ENCODE assay signal across 29 cellular contexts in genomic region chr14:74951443-74952194, GRCh38. TPM values are rescaled to one million over a fixed set of nuclear protein-coding genes. Genes with fewer than 3 reads are reported as not detected.
A peak's percentile ranks its signal among the peaks of the same experiment; 100 is the strongest.
DNase-seq lines count a peak whose midpoint lies in the region; ATAC-seq, FAIRE-seq and TF ChIP-seq lines count a peak whose summit lies in the region.
"Had no signal": no experiment of that assay in that cellular context is flagged by ENCODE, and none has a peak within 500 bp of the region (broad histone marks: within the 10 kb centered on the region; RNA-seq: fewer than 3 reads in every experiment).

No MANE protein-coding gene starts in this region.

- no peaks in the 10 kb centered on the region for H3K36me3 Mint-ChIP-seq in neural progenitor cell
- H3K36me3 Mint-ChIP-seq: activated naive CD4-positive, alpha-beta T cell treated with anti-CD3 and anti-CD28 coated beads, Interleukin-2, amount 50 U/mL, for 24 hours had no signal

- intact Hi-C loops in left cardiac atrium (cut with DNase I) (no loop called here), transverse colon (cut with DNase I; ENCODE audit: low total_unique reads) (no loop called here), adrenal gland (cut with DNase I) (no loop called here)

- H2BK20ac ChIP-seq in H1 (ENCODE audit: low read length): no peak overlapping the region

- no peak for FAIRE-seq in H1 (lab: Jason Lieb, UNC)
- FAIRE-seq: keratinocyte had no signal

- no peak for TF ChIP-seq CTCF in cardiac muscle cell (IDR thresholded peaks at IDR 0.05; ENCODE audit: low read depth, low read length)
- no peak for TF ChIP-seq CTCF in H1 (IDR thresholded peaks at IDR 0.05; ENCODE audit: control extremely low read depth in 1 of 3, insufficient read depth in 1 of 3, low read depth in 1 of 3, low read length in 3 of 3)
- TF ChIP-seq CTCF in neural progenitor cell (IDR thresholded peaks at IDR 0.05): no peak
- TF ChIP-seq CTCF in transverse colon (IDR thresholded peaks at IDR 0.05): no peak
- TF ChIP-seq CTCF in adrenal gland (IDR thresholded peaks at IDR 0.05): no peak

- 0 out of 2 replicates have a peak overlapping the region, but pooled peaks have one; percentile 8 for H2BK15ac ChIP-seq in H1 (ENCODE audit: low read length)

- CTCF ChIA-PET in H1 (lab: Charles Lee; ENCODE audit: partially characterized antibody): interaction anchor here (0.6 to 5.3 kb wide), 10 partner anchors 9 to 155 kb away, joined by 3 to 33 read pairs (median 4); partner anchors contain the start of gene EIF2B2

- DNase-seq in cardiac muscle cell (ENCODE audit: low read depth in 1 of 2, low spot score in 1 of 2): no peak
- DNase-seq in left cardiac atrium: no peak
- DNase-seq in H1 (ENCODE audit: low read depth in 1 of 2, low spot score in 2 of 2): no peak
- DNase-seq in neural progenitor cell (ENCODE audit: low spot score): no peak
- DNase-seq in transverse colon: no peak
- no peak for DNase-seq in DMS79 treated with DMSO at 0.1 percent for 48 hours (lab: John Stamatoyannopoulos, UW)
- DNase-seq in adrenal gland: no peak
- DNase-seq in activated CD4-positive, alpha-beta T cell treated with anti-CD3 and anti-CD28 coated beads, Interleukin-2, amount 50 U/mL, for 4 hours: no peak
- DNase-seq: activated CD4-positive, CD25-positive, alpha-beta regulatory T cell treated with anti-CD3 and anti-CD28 coated beads, Interleukin-2, amount 50 U/mL, for 72 hours; activated CD8-positive, alpha-beta memory T cell treated with anti-CD3 and anti-CD28 coated beads for 24 hours; activated T-cell treated with anti-CD3 and anti-CD28 coated beads, Interleukin-2, amount 50 U/mL, for 72 hours; foreskin fibroblast; hypothalamus; MG63; NCI-H1694; NCI-H226; Peyer's patch; retina; SK-N-SH; stimulated activated naive CD4-positive, alpha-beta T cell; T1000; upper lobe of right lung had no signal

- TF ChIP-seq EP300 in H1 (IDR thresholded peaks at IDR 0.05; ENCODE audit: borderline replicate concordance in 1 of 2, low read depth in 2 of 2, low read length in 2 of 2): no peak
- TF ChIP-seq EP300 in transverse colon (IDR thresholded peaks at IDR 0.05; ENCODE audit: low read depth): no peak

- H2BK5ac ChIP-seq in H1 (ENCODE audit: low read depth, low read length): no peak overlapping the region

- H3K14ac ChIP-seq in H1 (ENCODE audit: insufficient read length): no peak overlapping the region

- TF ChIP-seq POLR2A in H1 (IDR thresholded peaks at IDR 0.05; ENCODE audit: control extremely low read depth in 1 of 2, low read depth in 2 of 2, low read length in 2 of 2): no peak
- TF ChIP-seq POLR2A in transverse colon (IDR thresholded peaks at IDR 0.05): no peak
- no peak for TF ChIP-seq POLR2A in adrenal gland (IDR thresholded peaks at IDR 0.05)

- POLR2A ChIA-PET in H1 (lab: Charles Lee; ENCODE audit: partially characterized antibody): interaction anchor here (0.6 to 3.2 kb wide), 4 partner anchors 16 to 175 kb away, joined by 3 to 17 read pairs (median 4); partner anchors contain the start of genes NEK9 and RPS6KL1

- H4K8ac ChIP-seq in H1 (ENCODE audit: extremely low read depth, insufficient read depth, low read length): no peak overlapping the region

- H3K56ac ChIP-seq in H1 (replicated peaks; ENCODE audit: insufficient read length, low read depth, low read length): no peak overlapping the region

- H3K79me2 ChIP-seq in H1 (ENCODE audit: control insufficient read depth in 1 of 2, insufficient read depth in 2 of 2, low read length in 2 of 2): no peaks in the 10 kb centered on the region
- H3K79me2 ChIP-seq in neural progenitor cell (ENCODE audit: low read depth): no peaks in the 10 kb centered on the region

- H4K20me1 ChIP-seq in H1 (replicated peaks in 1 of 2; ENCODE audit: control insufficient read depth in 1 of 2, insufficient read depth in 2 of 2, low read length in 2 of 2) (no peaks in the 10 kb centered on the region), neural progenitor cell (ENCODE audit: low read depth) (no peaks in the 10 kb centered on the region)

- H2BK120ac ChIP-seq in H1 (replicated peaks; ENCODE audit: low read depth, low read length): no peak overlapping the region

- H3K4me3 Mint-ChIP-seq in neural progenitor cell: no peak overlapping the region
- H3K4me3 Mint-ChIP-seq: activated naive CD4-positive, alpha-beta T cell treated with anti-CD3 and anti-CD28 coated beads, Interleukin-2, amount 50 U/mL, for 24 hours; activated T-cell treated with anti-CD3 and anti-CD28 coated beads, Interleukin-2, amount 50 U/mL, for 72 hours; dendritic cell treated with granulocyte-macrophage colony-stimulating factor and Interleukin-4, amounts not matched to agents 40 ng/mL and 50 ng/mL, for 4 days; IgD-negative memory B cell had no signal

- H3K36me3 ChIP-seq in cardiac muscle cell: no peaks in the 10 kb centered on the region
- H3K36me3 ChIP-seq in H1 (ENCODE audit: control insufficient read depth in 2 of 4, insufficient read depth in 4 of 4, low read length in 3 of 4): no peaks in the 10 kb centered on the region
- no peaks in the 10 kb centered on the region for H3K36me3 ChIP-seq in neural progenitor cell
- no peaks in the 10 kb centered on the region for H3K36me3 ChIP-seq in transverse colon
- no peaks in the 10 kb centered on the region for H3K36me3 ChIP-seq in adrenal gland (replicated peaks in 1 of 2)
- H3K36me3 ChIP-seq: MG63, Peyer's patch, upper lobe of right lung had no signal

- peaks cover 22% of the 10 kb centered on the region for H3K4me1 Mint-ChIP-seq in neural progenitor cell

- H3K18ac ChIP-seq in H1 (ENCODE audit: extremely low read depth, low read length): no peak overlapping the region

- H3K9me3 Mint-ChIP-seq in neural progenitor cell: no peaks in the 10 kb centered on the region
- H3K9me3 Mint-ChIP-seq: activated naive CD4-positive, alpha-beta T cell treated with anti-CD3 and anti-CD28 coated beads, Interleukin-2, amount 50 U/mL, for 24 hours; activated T-cell treated with anti-CD3 and anti-CD28 coated beads, Interleukin-2, amount 50 U/mL, for 72 hours; dendritic cell treated with granulocyte-macrophage colony-stimulating factor and Interleukin-4, amounts not matched to agents 40 ng/mL and 50 ng/mL, for 4 days; IgD-negative memory B cell had no signal

- H2AFZ ChIP-seq in H1 (ENCODE audit: low read length) (no peak overlapping the region), neural progenitor cell (replicated peaks) (peak overlapping the region; percentile 10)

- H3F3A ChIP-seq in neural progenitor cell (ENCODE audit: low read depth): peaks cover 9% of the 10 kb centered on the region

- no peak overlapping the region for H4K91ac ChIP-seq in H1 (replicated peaks; ENCODE audit: insufficient read length, low read length)

- peak overlapping the region; percentile 76 for H3K27ac Mint-ChIP-seq in neural progenitor cell
- H3K27ac Mint-ChIP-seq: activated naive CD4-positive, alpha-beta T cell treated with anti-CD3 and anti-CD28 coated beads, Interleukin-2, amount 50 U/mL, for 24 hours; activated T-cell treated with anti-CD3 and anti-CD28 coated beads, Interleukin-2, amount 50 U/mL, for 72 hours; dendritic cell treated with granulocyte-macrophage colony-stimulating factor and Interleukin-4, amounts not matched to agents 40 ng/mL and 50 ng/mL, for 4 days; IgD-negative memory B cell had no signal

- H3K23ac ChIP-seq in H1 (ENCODE audit: insufficient read length): no peak overlapping the region

- no peaks in the 10 kb centered on the region for H3K9me3 ChIP-seq in cardiac muscle cell (ENCODE audit: low read depth)
- H3K9me3 ChIP-seq in H1 (ENCODE audit: insufficient read depth in 2 of 2, low read depth in 1 of 2, low read length in 1 of 2): no peaks in the 10 kb centered on the region
- no peaks in the 10 kb centered on the region for H3K9me3 ChIP-seq in neural progenitor cell (ENCODE audit: low read depth)
- H3K9me3 ChIP-seq in transverse colon: no peaks in the 10 kb centered on the region
- H3K9me3 ChIP-seq in adrenal gland (replicated peaks in 1 of 3): no peaks in the 10 kb centered on the region
- H3K9me3 ChIP-seq: MG63, Peyer's patch, SK-N-SH, upper lobe of right lung had no signal

- H3K9ac ChIP-seq in H1 (replicated peaks in 1 of 4; ENCODE audit: extremely low read depth in 1 of 4, low read depth in 3 of 4, low read length in 3 of 4) (no peak overlapping the region), neural progenitor cell (no peak overlapping the region)
- H3K9ac ChIP-seq: SK-N-SH had no signal

- H2AK5ac ChIP-seq in H1 (ENCODE audit: low read depth, low read length): no peak overlapping the region

- H3K4me3 ChIP-seq in cardiac muscle cell: no peak overlapping the region
- no peak overlapping the region for H3K4me3 ChIP-seq in H1 (ENCODE audit: extremely low read depth in 1 of 4, insufficient read depth in 2 of 4, low read depth in 3 of 4, low read length in 4 of 4)
- no peak overlapping the region for H3K4me3 ChIP-seq in neural progenitor cell
- H3K4me3 ChIP-seq in transverse colon: no peak overlapping the region
- H3K4me3 ChIP-seq in adrenal gland: no peak overlapping the region
- H3K4me3 ChIP-seq: MG63, Peyer's patch, upper lobe of right lung had no signal

- peak overlapping the region; percentile 8 for H3K27ac ChIP-seq in cardiac muscle cell
- H3K27ac ChIP-seq in H1 (ENCODE audit: low read depth, low read length): no peak overlapping the region
- H3K27ac ChIP-seq in neural progenitor cell: no peak overlapping the region
- peak overlapping the region; percentile 56 to 76 (median 65) for H3K27ac ChIP-seq in transverse colon
- H3K27ac ChIP-seq in adrenal gland: no peak overlapping the region
- H3K27ac ChIP-seq: epithelial cell of prostate, upper lobe of right lung had no signal

- no peak overlapping the region for H3K4me2 ChIP-seq in H1 (ENCODE audit: insufficient read depth in 1 of 2, low read depth in 2 of 2, low read length in 2 of 2)
- peak overlapping the region; percentile 11 for H3K4me2 ChIP-seq in neural progenitor cell
- H3K4me2 ChIP-seq: SK-N-SH had no signal

- peaks cover 9% of the 10 kb centered on the region for H3K27me3 Mint-ChIP-seq in neural progenitor cell (ENCODE audit: insufficient read depth, low read depth)
- H3K27me3 Mint-ChIP-seq: activated naive CD4-positive, alpha-beta T cell treated with anti-CD3 and anti-CD28 coated beads, Interleukin-2, amount 50 U/mL, for 24 hours had no signal

- H4K5ac ChIP-seq in H1 (ENCODE audit: insufficient read length, low read depth, low read length): no peak overlapping the region

- no peak for ATAC-seq in left cardiac atrium
- ATAC-seq: activated T-cell treated with anti-CD3 and anti-CD28 coated beads, Interleukin-2, amount 50 U/mL, for 72 hours; upper lobe of right lung had no signal

- peaks cover 36% of the 10 kb centered on the region for H3K4me1 ChIP-seq in cardiac muscle cell (ENCODE audit: low read depth)
- peaks cover 2 to 30% (median 14%) of the 10 kb centered on the region in 4 experiments for H3K4me1 ChIP-seq in H1 (replicated peaks in 1 of 4; ENCODE audit: control insufficient read depth in 3 of 4, insufficient read depth in 4 of 4, low read length in 3 of 4)
- H3K4me1 ChIP-seq in neural progenitor cell: peaks cover 19% of the 10 kb centered on the region
- peaks cover 23 to 32% (median 31%) of the 10 kb centered on the region in 4 donors for H3K4me1 ChIP-seq in transverse colon
- peaks cover 0 to 18% of the 10 kb centered on the region in 2 donors for H3K4me1 ChIP-seq in adrenal gland (replicated peaks in 1 of 2)

- in situ Hi-C loops in transverse colon (cut with MboI; ENCODE audit: low pct_ligation_motif_present in 1 of 4, low pct_unique_long_range_greater_than_20kb in 1 of 4, low sequenced_read_pairs in 3 of 4): loop anchor here in 1 of 4 donors (10.0 kb wide), 1 partner anchor 133 kb away; no protein-coding TSS in a partner anchor

- H3K23me2 ChIP-seq in H1 (ENCODE audit: low read depth, low read length): peaks cover 11% of the 10 kb centered on the region

- H3K27me3 ChIP-seq in cardiac muscle cell (no peaks in the 10 kb centered on the region), H1 (replicated peaks in 1 of 4; ENCODE audit: control insufficient read depth in 3 of 4, extremely low read depth in 1 of 4, insufficient read depth in 3 of 4, low read length in 3 of 4) (peaks cover 0 to 13% (median 12%) of the 10 kb centered on the region in 4 experiments; a peak in 5 of 7 replicates), neural progenitor cell (peaks cover 27% of the 10 kb centered on the region), transverse colon (no peaks in the 10 kb centered on the region), adrenal gland (no peaks in the 10 kb centered on the region)
- H3K27me3 ChIP-seq: MG63, Peyer's patch had no signal

- no peaks in the 10 kb centered on the region for H3K79me1 ChIP-seq in H1 (ENCODE audit: low read depth, low read length)

- no peak for TF ChIP-seq RAD21 in H1 (IDR thresholded peaks at IDR 0.05 in 1 of 2, conservative IDR thresholded peaks at IDR 0.05 in 1 of 2; ENCODE audit: low read depth in 2 of 2, low read length in 2 of 2)

- WGBS in H1 (ENCODE audit: extremely low coverage in 1 of 2, insufficient coverage in 1 of 2, insufficient read length in 1 of 2, insufficient replicate concordance in 2 of 2, low coverage in 1 of 2, low lambda C conversion rate in 2 of 2, missing lambda C conversion rate in 1 of 2), 2 experiments: 77% methylated on average over 15 of the region's 15 CpGs; no CpG with 5 or more reads in 1 of the 2 experiments
- WGBS in transverse colon (ENCODE audit: low coverage in 1 of 2), 2 donors: 56 to 100% methylated on average over 1 to 15 of the region's 15 CpGs
- 75 to 80% (median 76%) methylated on average over 8 to 15 of the region's 15 CpGs for WGBS in adrenal gland, 4 donors

- H3K4ac ChIP-seq in H1 (replicated peaks; ENCODE audit: insufficient read length, low read depth, low read length): no peak overlapping the region

- no peak overlapping the region for H2BK12ac ChIP-seq in H1 (ENCODE audit: low read depth, low read length)

RNA-seq across cellular contexts. Expression of gene PGF, which starts 3.8 kb away (rescaled TPM):
- 14.2 and 18.1 TPM in 2 replicates for total RNA-seq in cardiac muscle cell
- 23.5 and 24.6 TPM in 2 replicates for polyA plus RNA-seq in cardiac muscle cell
- 1 to 10 TPM; 4.6 to 5.0 TPM for total RNA-seq in left cardiac atrium
- 3.9 and 4.1 TPM in 2 replicates for total RNA-seq in H1 (2021; fragmentation: NEBNext Ultra II Directional; extraction: Animal tissue kit (Norgen Biotek cat#: 25700))
- polyA plus RNA-seq in H1 (2011; rRNA removed): 2.1 and 2.8 TPM in 2 replicates
- polyA plus RNA-seq in H1 (2011; cell fraction: cytosol; rRNA removed): 2.3 TPM
- 4.3 TPM for polyA plus RNA-seq in H1 (2011; cell fraction: nucleus; rRNA removed)
- polyA plus RNA-seq in H1 (2012, experiment 1 of 2): 2.1 to 3.3 TPM (median 2.9 TPM) in 4 replicates
- polyA plus RNA-seq in H1 (2012, experiment 2 of 2): 2.8 TPM
- polyA plus RNA-seq in H1 (2013, experiment 1 of 2): 2.9 TPM
- 3.1 TPM for polyA plus RNA-seq in H1 (2013, experiment 2 of 2)
- 1.2 and 1.7 TPM in 2 replicates for polyA minus RNA-seq in H1 (2011; rRNA and poly(A)+ RNA removed)
- 4.0 TPM for polyA minus RNA-seq in H1 (2011; cell fraction: cytosol; rRNA and poly(A)+ RNA removed)
- 8.7 TPM for polyA minus RNA-seq in H1 (2011; cell fraction: nucleus; rRNA and poly(A)+ RNA removed)
- total RNA-seq in neural progenitor cell (ENCODE audit: low replicate concordance): 1.0 and 2.1 TPM in 2 replicates
- 10 to 100 TPM in 2 of 4 donors, 1 to 10 TPM in 1, not detected in 1; 9.7 to 10.5 (median 10.1) TPM for total RNA-seq in transverse colon
- 10 to 100 TPM in 3 of 8 donors, 1 to 10 TPM in 5; 2.1 to 12.7 (median 5.3) TPM for total RNA-seq in adrenal gland
- polyA plus RNA-seq in adrenal gland: 1 to 10 TPM; 1.7 to 5.1 (median 4.5) TPM
- polyA plus RNA-seq: IgD-negative memory B cell had no signal

RNA-seq across cellular contexts. Expression of gene RPS6KL1, which starts 28.6 kb away (rescaled TPM):
- total RNA-seq in cardiac muscle cell: 7.6 and 15.1 TPM in 2 replicates
- polyA plus RNA-seq in cardiac muscle cell: 9.3 and 9.8 TPM in 2 replicates
- 10 to 100 TPM; 11.9 to 15.4 TPM for total RNA-seq in left cardiac atrium
- total RNA-seq in H1 (2021; fragmentation: NEBNext Ultra II Directional; extraction: Animal tissue kit (Norgen Biotek cat#: 25700)): 11.3 and 13.8 TPM in 2 replicates
- polyA plus RNA-seq in H1 (2011; rRNA removed): 9.4 and 9.8 TPM in 2 replicates
- 13.9 TPM for polyA plus RNA-seq in H1 (2011; cell fraction: cytosol; rRNA removed)
- polyA plus RNA-seq in H1 (2011; cell fraction: nucleus; rRNA removed): 45.2 TPM
- polyA plus RNA-seq in H1 (2012, experiment 1 of 2): 9.3 to 19.0 TPM (median 15.0 TPM) in 4 replicates
- polyA plus RNA-seq in H1 (2012, experiment 2 of 2): 5.9 TPM
- polyA plus RNA-seq in H1 (2013, experiment 1 of 2): 6.5 TPM
- polyA plus RNA-seq in H1 (2013, experiment 2 of 2): 5.4 TPM
- 21.4 and 21.5 TPM in 2 replicates for polyA minus RNA-seq in H1 (2011; rRNA and poly(A)+ RNA removed)
- 7.9 TPM for polyA minus RNA-seq in H1 (2011; cell fraction: cytosol; rRNA and poly(A)+ RNA removed)
- 25.7 TPM for polyA minus RNA-seq in H1 (2011; cell fraction: nucleus; rRNA and poly(A)+ RNA removed)
- total RNA-seq in neural progenitor cell (ENCODE audit: low replicate concordance): 6.4 and 15.1 TPM in 2 replicates
- 10 to 100 TPM in 1 of 4 donors, 1 to 10 TPM in 2, not detected in 1; 6.4 to 54.1 (median 9.3) TPM for total RNA-seq in transverse colon
- 10 to 100 TPM in 1 of 8 donors, 1 to 10 TPM in 7; 2.0 to 23.9 (median 5.3) TPM for total RNA-seq in adrenal gland
- 10 to 100 TPM in 2 of 3 donors, 1 to 10 TPM in 1; 3.9 to 28.2 (median 12.3) TPM for polyA plus RNA-seq in adrenal gland
- total RNA-seq: A172, H4 had no signal

RNA-seq across cellular contexts. Expression of gene EIF2B2, which starts 51.1 kb away (rescaled TPM):
- total RNA-seq in cardiac muscle cell (57.3 and 69.5 TPM in 2 replicates), left cardiac atrium (10 to 100 TPM; 27.8 to 30.3 TPM), neural progenitor cell (ENCODE audit: low replicate concordance) (26.9 and 29.7 TPM in 2 replicates), transverse colon (10 to 100 TPM; 42.9 to 55.4 (median 51.1) TPM), adrenal gland (10 to 100 TPM; 20.6 to 90.9 (median 51.6) TPM)
- polyA plus RNA-seq in cardiac muscle cell (76.7 and 92.9 TPM in 2 replicates), H1 (2011; rRNA removed) (59.7 and 79.9 TPM in 2 replicates), adrenal gland (10 to 100 TPM; 23.4 to 90.2 (median 32.8) TPM)
- 42.6 and 51.4 TPM in 2 replicates for total RNA-seq in H1 (2021; fragmentation: NEBNext Ultra II Directional; extraction: Animal tissue kit (Norgen Biotek cat#: 25700))
- 85.4 TPM for polyA plus RNA-seq in H1 (2011; cell fraction: cytosol; rRNA removed)
- 64.5 TPM for polyA plus RNA-seq in H1 (2011; cell fraction: nucleus; rRNA removed)
- polyA plus RNA-seq in H1 (2012, experiment 1 of 2): 48.8 to 54.9 TPM (median 53.1 TPM) in 4 replicates
- polyA plus RNA-seq in H1 (2012, experiment 2 of 2): 20.3 TPM
- 27.6 TPM for polyA plus RNA-seq in H1 (2013, experiment 1 of 2)
- polyA plus RNA-seq in H1 (2013, experiment 2 of 2): 25.4 TPM
- 57.0 and 65.4 TPM in 2 replicates for polyA minus RNA-seq in H1 (2011; rRNA and poly(A)+ RNA removed)
- 31.3 TPM for polyA minus RNA-seq in H1 (2011; cell fraction: cytosol; rRNA and poly(A)+ RNA removed)
- 24.0 TPM for polyA minus RNA-seq in H1 (2011; cell fraction: nucleus; rRNA and poly(A)+ RNA removed)

Comparison
In these comparisons a context has a peak if more than half of its experiments do, and no peak if none do; other contexts are left out.
1. H3K27ac ChIP-seq: peak in cardiac muscle cell (single experiment) and transverse colon (4 of 4); none in H1 (single experiment), neural progenitor cell (single experiment) and adrenal gland (0 of 5).